11 cellular contexts compared by ENCODE assay signal in the genomic region with DNA sequence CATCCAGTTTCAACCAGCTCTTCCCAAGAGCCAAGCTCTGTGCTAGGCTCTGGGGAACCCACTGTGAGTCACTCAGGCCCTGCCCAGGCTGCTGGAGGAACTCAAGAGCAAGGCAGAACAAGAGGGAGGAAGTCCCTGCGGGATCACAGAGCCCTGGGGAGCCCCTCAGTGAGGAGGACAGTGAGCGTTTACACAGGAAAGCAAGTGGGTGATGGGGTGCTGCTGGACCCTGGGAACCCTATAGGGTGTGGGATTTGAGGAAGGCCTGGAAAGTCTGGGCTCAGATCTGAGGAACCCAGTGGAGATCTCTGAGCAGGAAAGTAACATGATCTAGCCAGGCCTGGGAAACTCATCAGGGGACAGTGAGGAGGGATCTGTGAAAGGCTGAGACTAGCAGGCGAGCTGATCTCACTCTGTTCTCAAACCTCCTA.
A peak's percentile ranks its signal among the peaks of the same experiment; 100 is the strongest.
DNase-seq lines count a peak whose midpoint lies in the region; ATAC-seq, FAIRE-seq and TF ChIP-seq lines count a peak whose summit lies in the region.
"Had no signal": no experiment of that assay in that cellular context is flagged by ENCODE, and none has a peak within 500 bp of the region (broad histone marks: within the 10 kb centered on the region; RNA-seq: fewer than 3 reads in every experiment).

No MANE protein-coding gene starts in this region.

- no peak overlapping the region for H3K14ac ChIP-seq in H9 (ENCODE audit: insufficient read depth, low read length)

- no peaks in the 10 kb centered on the region for H3K36me3 ChIP-seq in psoas muscle (ENCODE audit: insufficient read depth in 1 of 2, low read depth in 1 of 2)

- CTCF ChIA-PET in RWPE1 (lab: Yijun Ruan, JAX), result interaction anchor here (0.7 kb wide), 1 partner anchor 86 kb away, joined by 3 read pairs; no protein-coding TSS in a partner anchor

- H3T11ph ChIP-seq in H9 (ENCODE audit: low read length), result no peak overlapping the region

- H3K18ac ChIP-seq in H9 (ENCODE audit: insufficient read length, low read depth, low read length), result no peak overlapping the region

- H3K9me3 Mint-ChIP-seq in H9, result no peaks in the 10 kb centered on the region
- H3K9me3 Mint-ChIP-seq: T-helper 1 cell treated with Interleukin-12 subunit alpha and Interleukin-12 subunit beta and Interleukin-4 antibody, amounts not matched to agents 30 μg/mL and 1 μg/mL, for 36 hours had no signal

- H4K8ac ChIP-seq in H9 (replicated peaks; ENCODE audit: insufficient read length, low read depth, low read length), result no peak overlapping the region

- H3K27ac ChIP-seq in H9 (ENCODE audit: insufficient read length, low read depth, low read length) (no peak overlapping the region), RWPE1 (peak overlapping the region; percentile 86), psoas muscle (peak overlapping the region; percentile 24)

- no CpG with 5 or more reads among the region's 3 CpGs for WGBS in H9 (ENCODE audit: extremely low coverage, insufficient read length, low lambda C conversion rate)
- 64 to 83% (median 72%) methylated on average over 3 of the region's 3 CpGs for WGBS in psoas muscle, 3 donors

- H4K5ac ChIP-seq in H9 (ENCODE audit: insufficient read length, low read depth, low read length), result no peak overlapping the region

- no peaks in the 10 kb centered on the region for H3K79me1 ChIP-seq in H9 (ENCODE audit: insufficient read depth, low read depth, low read length, poor library complexity, severe bottlenecking)

- peak overlapping the region; percentile 25 to 90 (median 71); a peak in 6 of 7 replicates for H3K27ac Mint-ChIP-seq in H9
- H3K27ac Mint-ChIP-seq: T-helper 1 cell treated with Interleukin-12 subunit alpha and Interleukin-12 subunit beta and Interleukin-4 antibody, amounts not matched to agents 30 μg/mL and 1 μg/mL, for 36 hours had no signal

- no peak overlapping the region for H2BK120ac ChIP-seq in H9 (ENCODE audit: low read depth, low read length, poor library complexity, severe bottlenecking)

- no peak overlapping the region for H2BK20ac ChIP-seq in H9 (ENCODE audit: low read depth, low read length, poor library complexity, severe bottlenecking)

- no peaks in the 10 kb centered on the region for H3K9me3 ChIP-seq in H9 (ENCODE audit: control insufficient read depth, low read depth, low read length)
- H3K9me3 ChIP-seq in psoas muscle, result no peaks in the 10 kb centered on the region

- TF ChIP-seq CTCF in H9 (conservative IDR thresholded peaks at IDR 0.05), result no peak
- TF ChIP-seq CTCF in RWPE1 (conservative IDR thresholded peaks at IDR 0.05; ENCODE audit: low read depth), result no peak
- TF ChIP-seq CTCF in psoas muscle (IDR thresholded peaks at IDR 0.05), result no peak

- POLR2A ChIA-PET in RWPE1 (lab: Yijun Ruan, JAX; ENCODE audit: low non-redundant PET), result no interaction called here

- no peaks in the 10 kb centered on the region for H3K27me3 ChIP-seq in H9 (ENCODE audit: insufficient read depth, low read length)
- no peaks in the 10 kb centered on the region for H3K27me3 ChIP-seq in psoas muscle (ENCODE audit: insufficient read depth in 3 of 3, low read length in 2 of 3)

- FAIRE-seq in HTR-8/SVneo (lab: Jason Lieb, UNC), result no peak
- FAIRE-seq: endothelial cell of umbilical vein had no signal

- no peak overlapping the region for H2BK5ac ChIP-seq in H9 (ENCODE audit: insufficient read length, low read length)

- H3K79me2 ChIP-seq in H9 (ENCODE audit: insufficient read depth, low read length), result no peaks in the 10 kb centered on the region

- DNase-seq in H9, result no peak
- DNase-seq in RWPE1 (ENCODE audit: low spot score), result no peak
- DNase-seq in fibroblast of gingiva (ENCODE audit: low read depth), result peak; percentile 22
- DNase-seq in psoas muscle, result peak in 1 of 2 donors; percentile 35
- DNase-seq in HTR-8/SVneo (ENCODE audit: insufficient read length, low spot score), result no peak
- DNase-seq in medulla oblongata (ENCODE audit: extremely low spot score), result no peak
- no peak for DNase-seq in RKO (ENCODE audit: low spot score)
- DNase-seq: NCI-H146 had no signal

- H3K23me2 ChIP-seq in H9 (ENCODE audit: insufficient read length, low read depth, low read length, poor library complexity, severe bottlenecking), result no peaks in the 10 kb centered on the region

- ATAC-seq in psoas muscle (no peak), HG02798 (IDR thresholded peaks at IDR 0.05; ENCODE audit: poor library complexity, unreplicated experiment) (no peak)

- H2BK15ac ChIP-seq in H9 (ENCODE audit: low read depth, low read length), result no peak overlapping the region

- H3K27me3 Mint-ChIP-seq in H9 (ENCODE audit: low read depth), result no peaks in the 10 kb centered on the region

- H3K4ac ChIP-seq in H9 (ENCODE audit: low read depth, low read length), result no peak overlapping the region

- no peak overlapping the region for H2BK12ac ChIP-seq in H9 (ENCODE audit: insufficient read length, low read depth, low read length)

- H3K4me3 Mint-ChIP-seq in H9, result no peak overlapping the region
- H3K4me3 Mint-ChIP-seq: T-helper 1 cell treated with Interleukin-12 subunit alpha and Interleukin-12 subunit beta and Interleukin-4 antibody, amounts not matched to agents 30 μg/mL and 1 μg/mL, for 36 hours had no signal

- H2AFZ ChIP-seq in H9 (ENCODE audit: low read length), result no peak overlapping the region

- H2AK5ac ChIP-seq in H9 (ENCODE audit: insufficient read length, low read length), result no peak overlapping the region

- H4K91ac ChIP-seq in H9 (ENCODE audit: insufficient read length, low read depth, low read length), result no peak overlapping the region

- no peak overlapping the region for H3K4me2 ChIP-seq in H9 (ENCODE audit: insufficient read depth, insufficient read length, low read length)

- H3K56ac ChIP-seq in H9 (ENCODE audit: insufficient read length, low read depth, low read length), result no peak overlapping the region

- H4K20me1 ChIP-seq in H9 (ENCODE audit: control insufficient read depth, insufficient read depth, insufficient read length), result no peaks in the 10 kb centered on the region

- H3K23ac ChIP-seq in H9 (ENCODE audit: insufficient read length, low read depth, low read length), result no peak overlapping the region

- H3K4me1 Mint-ChIP-seq in H9, result peaks cover 16 to 41% of the 10 kb centered on the region in 2 experiments

- no peak overlapping the region for H3K9ac ChIP-seq in H9 (ENCODE audit: extremely low read depth, insufficient read length, low read length)

- H3K36me3 Mint-ChIP-seq in H9 (ENCODE audit: insufficient read depth in 1 of 3, low read depth in 3 of 3), result no peaks in the 10 kb centered on the region

- H3K4me1 ChIP-seq in H9 (ENCODE audit: insufficient read depth, low read length), result no peaks in the 10 kb centered on the region
- H3K4me1 ChIP-seq in psoas muscle, result peaks cover 16% of the 10 kb centered on the region

- no peak overlapping the region for H3K4me3 ChIP-seq in psoas muscle

- intact Hi-C loops in psoas muscle (cut with DNase I), result no loop called here
